In genomic region chr16:8621572-8622314, GRCh38 we compare ENCODE assay signal across 1 cellular context.
TF ChIP-seq lines count a peak whose summit lies in the region.

A gene with protein sequence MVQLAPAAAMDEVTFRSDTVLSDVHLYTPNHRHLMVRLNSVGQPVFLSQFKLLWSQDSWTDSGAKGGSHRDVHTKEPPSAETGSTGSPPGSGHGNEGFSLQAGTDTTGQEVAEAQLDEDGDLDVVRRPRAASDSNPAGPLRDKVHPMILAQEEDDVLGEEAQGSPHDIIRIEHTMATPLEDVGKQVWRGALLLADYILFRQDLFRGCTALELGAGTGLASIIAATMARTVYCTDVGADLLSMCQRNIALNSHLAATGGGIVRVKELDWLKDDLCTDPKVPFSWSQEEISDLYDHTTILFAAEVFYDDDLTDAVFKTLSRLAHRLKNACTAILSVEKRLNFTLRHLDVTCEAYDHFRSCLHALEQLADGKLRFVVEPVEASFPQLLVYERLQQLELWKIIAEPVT (plus strand): TSS chr16:8621698. CDS start chr16:8625666, 3,968 bp downstream.

TF ChIP-seq in HepG2, 621 proteins besides CTCF, POLR2A, EP300 and RAD21 (continued from another document and continues in another):
- 0 out of 2 replicates have a peak, but pooled peaks have one; percentile 42 for TF ChIP-seq ZNF280D (CRISPR knock-in tag; IDR thresholded peaks at IDR 0.05)
- TF ChIP-seq SOX13 (IDR thresholded peaks at IDR 0.05): no peak
- peak; percentile 29 to 47; a peak in 2 of 4 replicates for TF ChIP-seq SOX13 (CRISPR knock-in tag; conservative IDR thresholded peaks at IDR 0.05 in 1 of 2, IDR thresholded peaks at IDR 0.05 in 1 of 2)
- TF ChIP-seq HHEX (CRISPR knock-in tag; IDR thresholded peaks at IDR 0.05): no peak
- peak; percentile 85 for TF ChIP-seq ZNF232 (CRISPR knock-in tag; IDR thresholded peaks at IDR 0.05; ENCODE audit: borderline replicate concordance)
- peak; percentile 70; the same call in 1 of the 2 replicates for TF ChIP-seq ZNF337 (CRISPR knock-in tag; IDR thresholded peaks at IDR 0.05; ENCODE audit: borderline replicate concordance, low read depth)
- peak; percentile 69; the same call in 1 of the 2 replicates for TF ChIP-seq ZNF160 (CRISPR knock-in tag; IDR thresholded peaks at IDR 0.05)
- no peak; the same call in 1 of the 2 replicates for TF ChIP-seq CBFB (CRISPR knock-in tag; IDR thresholded peaks at IDR 0.05)
- TF ChIP-seq XRCC5 (optimal IDR thresholded peaks at IDR 0.05; ENCODE audit: low read length): peak; percentile 39
- 0 out of 2 replicates have a peak, but pooled peaks have one; percentile 83 for TF ChIP-seq HES4 (CRISPR knock-in tag; IDR thresholded peaks at IDR 0.05; ENCODE audit: borderline replicate concordance)
- peak; percentile 71 for TF ChIP-seq MYC (CRISPR knock-in tag; IDR thresholded peaks at IDR 0.05; ENCODE audit: borderline replicate concordance)
- no peak for TF ChIP-seq ZC3H13 (CRISPR knock-in tag; IDR thresholded peaks at IDR 0.05)
- TF ChIP-seq ZNF333 (CRISPR knock-in tag; IDR thresholded peaks at IDR 0.05; ENCODE audit: borderline replicate concordance): no peak
- TF ChIP-seq ATF6 (CRISPR knock-in tag; conservative IDR thresholded peaks at IDR 0.05): peak; percentile 94
- TF ChIP-seq, protein P1, sequence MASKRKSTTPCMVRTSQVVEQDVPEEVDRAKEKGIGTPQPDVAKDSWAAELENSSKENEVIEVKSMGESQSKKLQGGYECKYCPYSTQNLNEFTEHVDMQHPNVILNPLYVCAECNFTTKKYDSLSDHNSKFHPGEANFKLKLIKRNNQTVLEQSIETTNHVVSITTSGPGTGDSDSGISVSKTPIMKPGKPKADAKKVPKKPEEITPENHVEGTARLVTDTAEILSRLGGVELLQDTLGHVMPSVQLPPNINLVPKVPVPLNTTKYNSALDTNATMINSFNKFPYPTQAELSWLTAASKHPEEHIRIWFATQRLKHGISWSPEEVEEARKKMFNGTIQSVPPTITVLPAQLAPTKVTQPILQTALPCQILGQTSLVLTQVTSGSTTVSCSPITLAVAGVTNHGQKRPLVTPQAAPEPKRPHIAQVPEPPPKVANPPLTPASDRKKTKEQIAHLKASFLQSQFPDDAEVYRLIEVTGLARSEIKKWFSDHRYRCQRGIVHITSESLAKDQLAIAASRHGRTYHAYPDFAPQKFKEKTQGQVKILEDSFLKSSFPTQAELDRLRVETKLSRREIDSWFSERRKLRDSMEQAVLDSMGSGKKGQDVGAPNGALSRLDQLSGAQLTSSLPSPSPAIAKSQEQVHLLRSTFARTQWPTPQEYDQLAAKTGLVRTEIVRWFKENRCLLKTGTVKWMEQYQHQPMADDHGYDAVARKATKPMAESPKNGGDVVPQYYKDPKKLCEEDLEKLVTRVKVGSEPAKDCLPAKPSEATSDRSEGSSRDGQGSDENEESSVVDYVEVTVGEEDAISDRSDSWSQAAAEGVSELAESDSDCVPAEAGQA (IDR thresholded peaks at IDR 0.05; ENCODE audit: low read depth): no peak
- TF ChIP-seq, protein P1 (CRISPR knock-in tag; IDR thresholded peaks at IDR 0.05; ENCODE audit: borderline replicate concordance): no peak
- TF ChIP-seq BORCS8-MEF2B (CRISPR knock-in tag; IDR thresholded peaks at IDR 0.05): peak; percentile 97
- no peak for TF ChIP-seq GZF1 (CRISPR knock-in tag; IDR thresholded peaks at IDR 0.05)
- TF ChIP-seq ZNF772 (CRISPR knock-in tag; IDR thresholded peaks at IDR 0.05): no peak; the same call in none of the 2 replicates
- TF ChIP-seq HMGA1 (CRISPR knock-in tag; conservative IDR thresholded peaks at IDR 0.05): no peak
- TF ChIP-seq ZNF567 (CRISPR knock-in tag; IDR thresholded peaks at IDR 0.05; ENCODE audit: borderline replicate concordance): no peak; the same call in 1 of the 2 replicates
- TF ChIP-seq ETV6 (CRISPR knock-in tag; conservative IDR thresholded peaks at IDR 0.05): peak; percentile 80; the same call in 1 of the 2 replicates
- TF ChIP-seq SIN3A (IDR thresholded peaks at IDR 0.05; ENCODE audit: borderline replicate concordance, low read depth, low read length): no peak
- TF ChIP-seq ZNF407 (CRISPR knock-in tag; IDR thresholded peaks at IDR 0.05; ENCODE audit: not compliant biosample characterization): peak; percentile 50
- TF ChIP-seq TCF7L2 (IDR thresholded peaks at IDR 0.05; ENCODE audit: low read depth, low read length): no peak
- peak; percentile 71; the same call in 1 of the 2 replicates for TF ChIP-seq ZFP90 (CRISPR knock-in tag; IDR thresholded peaks at IDR 0.05; ENCODE audit: borderline replicate concordance)
- TF ChIP-seq ZNF235 (CRISPR knock-in tag; IDR thresholded peaks at IDR 0.05; ENCODE audit: borderline replicate concordance): peak; percentile 9; the same call in 1 of the 2 replicates
- TF ChIP-seq ZNF709 (CRISPR knock-in tag; IDR thresholded peaks at IDR 0.05): peak; percentile 55; the same call in 1 of the 2 replicates
- peak; percentile 95 for TF ChIP-seq MEIS2 (CRISPR knock-in tag; IDR thresholded peaks at IDR 0.05)
- no peak for TF ChIP-seq RFX3 (CRISPR knock-in tag; IDR thresholded peaks at IDR 0.05)
- TF ChIP-seq ZNF264 (CRISPR knock-in tag; IDR thresholded peaks at IDR 0.05): peak; percentile 84
- 0 out of 2 replicates have a peak, but pooled peaks have one; percentile 82 for TF ChIP-seq NR3C1 (CRISPR knock-in tag; IDR thresholded peaks at IDR 0.05)
- TF ChIP-seq, protein P2, sequence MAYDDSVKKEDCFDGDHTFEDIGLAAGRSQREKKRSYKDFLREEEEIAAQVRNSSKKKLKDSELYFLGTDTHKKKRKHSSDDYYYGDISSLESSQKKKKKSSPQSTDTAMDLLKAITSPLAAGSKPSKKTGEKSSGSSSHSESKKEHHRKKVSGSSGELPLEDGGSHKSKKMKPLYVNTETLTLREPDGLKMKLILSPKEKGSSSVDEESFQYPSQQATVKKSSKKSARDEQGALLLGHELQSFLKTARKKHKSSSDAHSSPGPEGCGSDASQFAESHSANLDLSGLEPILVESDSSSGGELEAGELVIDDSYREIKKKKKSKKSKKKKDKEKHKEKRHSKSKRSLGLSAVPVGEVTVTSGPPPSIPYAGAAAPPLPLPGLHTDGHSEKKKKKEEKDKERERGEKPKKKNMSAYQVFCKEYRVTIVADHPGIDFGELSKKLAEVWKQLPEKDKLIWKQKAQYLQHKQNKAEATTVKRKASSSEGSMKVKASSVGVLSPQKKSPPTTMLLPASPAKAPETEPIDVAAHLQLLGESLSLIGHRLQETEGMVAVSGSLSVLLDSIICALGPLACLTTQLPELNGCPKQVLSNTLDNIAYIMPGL (CRISPR knock-in tag; IDR thresholded peaks at IDR 0.05; ENCODE audit: borderline replicate concordance in 1 of 2, low read depth in 1 of 2): peak; percentile 79 to 85; a peak in 2 of 4 replicates
- 0 out of 2 replicates have a peak, but pooled peaks have one; percentile 68 for TF ChIP-seq ZNF331 (CRISPR knock-in tag; IDR thresholded peaks at IDR 0.05)
